Comparison of ENCODE assay signal across 8 cellular contexts in genomic region chr5:146446861-146447733, GRCh38. TPM values are rescaled to one million over a fixed set of nuclear protein-coding genes. Genes with fewer than 3 reads are reported as not detected.
A peak's percentile ranks its signal among the peaks of the same experiment; 100 is the strongest.
DNase-seq lines count a peak whose midpoint lies in the region; ATAC-seq and TF ChIP-seq lines count a peak whose summit lies in the region.

Gene TCERG1 (plus strand): TSS chr5:146447333. CDS start chr5:146447350, 17 bp downstream.

- peaks cover 0 to 29% of the 10 kb centered on the region in 2 donors for H3K4me1 ChIP-seq in right atrium auricular region
- peaks cover 35% of the 10 kb centered on the region for H3K4me1 ChIP-seq in vagina

- TF ChIP-seq CTCF in GM13976 (IDR thresholded peaks at IDR 0.05; ENCODE audit: borderline replicate concordance, control extremely low read depth, extremely low read depth, insufficient read depth, missing control alignments) = peak; percentile 67
- TF ChIP-seq CTCF in right atrium auricular region (IDR thresholded peaks at IDR 0.05) = peak; percentile 64 to 88
- TF ChIP-seq CTCF in vagina (IDR thresholded peaks at IDR 0.05) = peak; percentile 67 to 90 (median 89)

- H3K27ac ChIP-seq in angular gyrus (ENCODE audit: low read depth, low read length) (peak within 1 kb of the TSS; percentile 80), right atrium auricular region (peak within 1 kb of the TSS; percentile 74 to 91), vagina (peak within 1 kb of the TSS; percentile 84)

- peak within 1 kb of the TSS; percentile 96 for H3K27ac Mint-ChIP-seq in T-helper 17 cell

- H3K36me3 ChIP-seq in right atrium auricular region (no peaks in the 10 kb centered on the region), vagina (no peaks in the 10 kb centered on the region)

- H3K4me3 ChIP-seq in right atrium auricular region (peak within 1 kb of the TSS; percentile 94 to 100), vagina (peak within 1 kb of the TSS; percentile 90 to 98)

- H3K27me3 Mint-ChIP-seq in T-helper 17 cell = no peaks in the 10 kb centered on the region

- DNase-seq in GM13976 (ENCODE audit: low spot score) (peak; percentile 91), NCI-H1694 (lab: John Stamatoyannopoulos, UW) (peak; percentile 99), T-helper 17 cell (peak; percentile 91 to 95 (median 95)), right atrium auricular region (ENCODE audit: low spot score) (peak; percentile 100), pulmonary artery endothelial cell (ENCODE audit: low read depth, low spot score) (peak; percentile 100), vagina (ENCODE audit: extremely low spot score in 2 of 2) (peak; percentile 99 to 100)

- H3K27me3 ChIP-seq in right atrium auricular region (no peaks in the 10 kb centered on the region), vagina (no peaks in the 10 kb centered on the region)

- TF ChIP-seq POLR2A in vagina (IDR thresholded peaks at IDR 0.05) = no peak

- H3K4me3 Mint-ChIP-seq in T-helper 17 cell = peak within 1 kb of the TSS; percentile 99

- peaks cover 3% of the 10 kb centered on the region for H3K36me3 Mint-ChIP-seq in T-helper 17 cell (ENCODE audit: low read depth)

- in situ Hi-C loops in GM13976 (cut with MboI; ENCODE audit: low sequenced_read_pairs, unreplicated experiment) = no loop called here

- H3K9me3 ChIP-seq in T-helper 17 cell (ENCODE audit: control insufficient read depth, low read length, poor library complexity, severe bottlenecking) = no peaks in the 10 kb centered on the region
- no peaks in the 10 kb centered on the region for H3K9me3 ChIP-seq in right atrium auricular region
- H3K9me3 ChIP-seq in vagina = no peaks in the 10 kb centered on the region

- ATAC-seq in HG02884 (IDR thresholded peaks at IDR 0.05; ENCODE audit: unreplicated experiment) = peak; percentile 95
- peak; percentile 89 for ATAC-seq in T-helper 17 cell

- H3K4me1 Mint-ChIP-seq in T-helper 17 cell = peaks cover 29% of the 10 kb centered on the region

- intact Hi-C loops in vagina (cut with DNase I) = no loop called here

RNA-seq across cellular contexts. Expression of gene TCERG1, which starts in this region (rescaled TPM):
- 10 to 100 TPM; 84.6 to 98.1 TPM for total RNA-seq in T-helper 17 cell
- total RNA-seq in right atrium auricular region = 10 to 100 TPM; 19.1 to 20.5 TPM
- total RNA-seq in pulmonary artery endothelial cell = 30.6 and 42.5 TPM in 2 replicates
- total RNA-seq in vagina = 75.4 TPM

Comparison
In these comparisons a context has a peak if more than half of its experiments do, and no peak if none do; other contexts are left out.
1. Peak in every context shown above with its lines: DNase-seq, ATAC-seq, H3K4me3 ChIP-seq and H3K27ac ChIP-seq.